ENCODE assay signal across 8 cellular contexts in genomic region chr11:63919267-63920125, GRCh38. TPM values are rescaled to one million over a fixed set of nuclear protein-coding genes. Genes with fewer than 3 reads are reported as not detected.
DNase-seq lines count a peak whose midpoint lies in the region; ATAC-seq and TF ChIP-seq lines count a peak whose summit lies in the region.

No MANE protein-coding gene starts in this region.

- H4K20me1 ChIP-seq in SK-N-SH (ENCODE audit: insufficient read depth) = no peaks in the 10 kb centered on the region

- no peak overlapping the region for H3K9ac ChIP-seq in SK-N-SH
- peak overlapping the region; percentile 93 for H3K9ac ChIP-seq in mesendoderm (ENCODE audit: low read length)

- H3K27ac ChIP-seq in SK-N-SH (ENCODE audit: low read depth in 2 of 2, low read length in 1 of 2) (peak overlapping the region in 1 of 2 experiments; percentile 98; a peak in 2 of 4 replicates), mesendoderm (ENCODE audit: low read depth, low read length) (peak overlapping the region; percentile 100), uterus (peak overlapping the region; percentile 76 to 85)

- POLR2A ChIA-PET in SK-N-SH (lab: Yijun Ruan, JAX) = no interaction called here

- CTCF ChIA-PET in SK-N-SH (lab: Yijun Ruan, JAX) = interaction anchor here (0.9 to 1.5 kb wide), 8 partner anchors 12 to 230 kb away, joined by 3 to 4 read pairs (median 3); partner anchors contain the start of gene NAA40

- no peak for TF ChIP-seq POLR2A in uterus (IDR thresholded peaks at IDR 0.05)

- intact Hi-C loops in uterus (cut with DNase I; ENCODE audit: low total_unique reads) = no loop called here

- no peaks in the 10 kb centered on the region for H3K9me2 ChIP-seq in SK-N-SH

- no peaks in the 10 kb centered on the region for H3K36me3 ChIP-seq in SK-N-SH (replicated peaks in 1 of 2; ENCODE audit: control insufficient read depth in 1 of 2, insufficient read depth in 2 of 2, low read length in 1 of 2)
- H3K36me3 ChIP-seq in mesendoderm (ENCODE audit: control insufficient read depth, insufficient read depth, low read length) = no peaks in the 10 kb centered on the region
- no peaks in the 10 kb centered on the region for H3K36me3 ChIP-seq in uterus

- H3K4me1 ChIP-seq in SK-N-SH (ENCODE audit: control insufficient read depth in 1 of 2, insufficient read depth in 2 of 2, low read depth in 1 of 2, low read length in 1 of 2) (peaks cover 4 to 43% of the 10 kb centered on the region in 2 experiments; a peak in 3 of 4 replicates), mesendoderm (ENCODE audit: control insufficient read depth, low read depth, low read length) (peaks cover 17% of the 10 kb centered on the region), uterus (peaks cover 0 to 34% of the 10 kb centered on the region in 2 donors)

- no peak overlapping the region for H3K4me2 ChIP-seq in SK-N-SH
- peak overlapping the region; percentile 4 for H3K4me2 ChIP-seq in mesendoderm (ENCODE audit: low read length)

- H3K9me3 ChIP-seq in SK-N-SH (no peaks in the 10 kb centered on the region), uterus (no peaks in the 10 kb centered on the region)

- H3K27me3 ChIP-seq in SK-N-SH (ENCODE audit: insufficient read depth) = no peaks in the 10 kb centered on the region
- H3K27me3 ChIP-seq in mesendoderm (ENCODE audit: insufficient read depth, low read length, poor library complexity) = no peaks in the 10 kb centered on the region
- no peaks in the 10 kb centered on the region for H3K27me3 ChIP-seq in uterus

- no peak overlapping the region for H2AFZ ChIP-seq in SK-N-SH (ENCODE audit: low read depth)

- in situ Hi-C loops in GM13977 (cut with MboI; ENCODE audit: low pct_unique_long_range_greater_than_20kb, low sequenced_read_pairs, unreplicated experiment) = no loop called here

- TF ChIP-seq EP300 in SK-N-SH (IDR thresholded peaks at IDR 0.05; ENCODE audit: borderline replicate concordance in 1 of 2, low read depth in 1 of 2, low read length in 1 of 2) = no peak

- peak overlapping the region; percentile 99 for H3K56ac ChIP-seq in mesendoderm (ENCODE audit: low read length)

- H3K79me1 ChIP-seq in mesendoderm (ENCODE audit: low read length) = peaks cover 11% of the 10 kb centered on the region

- H3K79me2 ChIP-seq in SK-N-SH (ENCODE audit: insufficient read depth) (no peaks in the 10 kb centered on the region), mesendoderm (ENCODE audit: control insufficient read depth, insufficient read depth, low read length) (peaks cover 19% of the 10 kb centered on the region)

- H3K4me3 ChIP-seq in SK-N-SH (ENCODE audit: low read depth in 2 of 2, low read length in 1 of 2) = no peak overlapping the region
- H3K4me3 ChIP-seq in mesendoderm (ENCODE audit: low read length) = no peak overlapping the region
- H3K4me3 ChIP-seq in uterus = peak overlapping the region in 1 of 2 donors; percentile 20

- WGBS in SK-N-SH (ENCODE audit: low lambda C conversion rate) = 77% methylated on average over 26 of the region's 41 CpGs
- no CpG with 5 or more reads among the region's 41 CpGs for WGBS in mesendoderm (ENCODE audit: extremely low coverage, insufficient coverage, low lambda C conversion rate)

- DNase-seq in SK-N-SH (peak; percentile 55), cerebellar cortex (ENCODE audit: low spot score) (peak; percentile 82), mesendoderm (peak; percentile 95), uterus (peak in 1 of 2 donors; percentile 53), kidney glomerular epithelial cell (lab: John Stamatoyannopoulos, UW) (no peak), GM13977 (ENCODE audit: low spot score) (no peak), cortex of kidney (lab: John Stamatoyannopoulos, UW) (no peak)

- peak overlapping the region; percentile 96 for H3K4ac ChIP-seq in mesendoderm (ENCODE audit: low read depth, low read length)

- no peaks in the 10 kb centered on the region for H3F3A ChIP-seq in SK-N-SH (replicated peaks; ENCODE audit: insufficient read depth)

- H2BK15ac ChIP-seq in mesendoderm (replicated peaks; ENCODE audit: low read depth) = no peak overlapping the region

- peak overlapping the region; percentile 3 for H2BK5ac ChIP-seq in mesendoderm (ENCODE audit: low read length)

- peak overlapping the region; percentile 61 for H3K23ac ChIP-seq in mesendoderm (ENCODE audit: low read length)

- H4K5ac ChIP-seq in mesendoderm (ENCODE audit: low read length) = no peak overlapping the region

- no peak for ATAC-seq in SK-N-SH treated with all-trans-retinoic acid at 6 μM for 48 hours

- H2AK5ac ChIP-seq in mesendoderm (ENCODE audit: low read length) = peak overlapping the region; percentile 13

- H3K18ac ChIP-seq in mesendoderm (ENCODE audit: low read length) = peak overlapping the region; percentile 97

- H2BK120ac ChIP-seq in mesendoderm (ENCODE audit: low read depth, low read length) = peak overlapping the region; percentile 88

- no peak for TF ChIP-seq RAD21 in SK-N-SH (IDR thresholded peaks at IDR 0.05; ENCODE audit: low read length)

- no peak for TF ChIP-seq CTCF in SK-N-SH (IDR thresholded peaks at IDR 0.05)
- TF ChIP-seq CTCF in uterus (IDR thresholded peaks at IDR 0.05) = no peak
- TF ChIP-seq CTCF in GM13977 (IDR thresholded peaks at IDR 0.05; ENCODE audit: extremely low read depth, insufficient read depth, missing control alignments) = no peak

- H4K8ac ChIP-seq in mesendoderm (ENCODE audit: low read depth, low read length) = peak overlapping the region; percentile 44

TF ChIP-seq in SK-N-SH, 30 proteins besides CTCF, POLR2A, EP300 and RAD21 (continues in another document):
- TF ChIP-seq JUND (IDR thresholded peaks at IDR 0.05) (no peak), USF1 (IDR thresholded peaks at IDR 0.05; ENCODE audit: borderline replicate concordance, low read depth) (no peak), FOXM1 (IDR thresholded peaks at IDR 0.05; ENCODE audit: low read depth) (no peak), SIN3A (IDR thresholded peaks at IDR 0.05; ENCODE audit: borderline replicate concordance, low read depth, low read length) (no peak), IRF3 (IDR thresholded peaks at IDR 0.05; ENCODE audit: low read depth, low read length) (no peak), CHD2 (IDR thresholded peaks at IDR 0.05; ENCODE audit: low read length, partially characterized antibody) (no peak)

TF ChIP-seq in SK-N-SH treated with all-trans-retinoic acid at 6 μM for 48 hours, 23 proteins besides CTCF, POLR2A, EP300 and RAD21:
- no peak for TF ChIP-seq TCF4 (CRISPR knock-in tag; IDR thresholded peaks at IDR 0.05; ENCODE audit: borderline replicate concordance)
- no peak for TF ChIP-seq GLIS3 (CRISPR knock-in tag; IDR thresholded peaks at IDR 0.05)
- TF ChIP-seq ZNF8 (CRISPR knock-in tag; IDR thresholded peaks at IDR 0.05) = no peak
- TF ChIP-seq ZC3H10 (CRISPR knock-in tag; IDR thresholded peaks at IDR 0.05) = no peak
- TF ChIP-seq ISL1 (CRISPR knock-in tag; IDR thresholded peaks at IDR 0.05) = no peak
- no peak for TF ChIP-seq CSDC2 (CRISPR knock-in tag; IDR thresholded peaks at IDR 0.05)
- no peak for TF ChIP-seq PPARA (CRISPR knock-in tag; IDR thresholded peaks at IDR 0.05; ENCODE audit: borderline replicate concordance)
- TF ChIP-seq ESRRG (CRISPR knock-in tag; IDR thresholded peaks at IDR 0.05) = no peak

RNA-seq across cellular contexts. Expression of gene RCOR2, which starts 2.5 kb away (rescaled TPM):
- 1.1 and 1.4 TPM in 2 replicates for polyA plus RNA-seq in SK-N-SH (2012; rRNA removed)
- polyA plus RNA-seq in SK-N-SH (2012; cell fraction: cytosol; rRNA removed) = 0.85 and 1.4 TPM in 2 replicates
- polyA plus RNA-seq in SK-N-SH (2012; cell fraction: nucleus; rRNA removed) = 1.8 and 2.6 TPM in 2 replicates
- polyA plus RNA-seq in mesendoderm (2013, experiment 1 of 2) = 35.7 TPM
- 36.5 TPM for polyA plus RNA-seq in mesendoderm (2013, experiment 2 of 2)
- total RNA-seq in uterus = 10 to 100 TPM in 1 of 4 donors, 1 to 10 TPM in 1, not detected in 2; 5.8 to 11.8 TPM

RNA-seq across cellular contexts. Expression of gene NAA40, which starts 19.3 kb away (rescaled TPM):
- 33.0 and 36.3 TPM in 2 replicates for polyA plus RNA-seq in SK-N-SH (2012; rRNA removed)
- 21.4 and 26.3 TPM in 2 replicates for polyA plus RNA-seq in SK-N-SH (2012; cell fraction: cytosol; rRNA removed)
- 137 and 147 TPM in 2 replicates for polyA plus RNA-seq in SK-N-SH (2012; cell fraction: nucleus; rRNA removed)
- polyA plus RNA-seq in mesendoderm (2013, experiment 1 of 2) = 20.3 TPM
- polyA plus RNA-seq in mesendoderm (2013, experiment 2 of 2) = 19.6 TPM
- 10 to 100 TPM in 2 of 4 donors, 1 to 10 TPM in 2; 2.1 to 17.8 (median 9.2) TPM for total RNA-seq in uterus

RNA-seq across cellular contexts. Expression of gene COX8A, which starts 54.9 kb away (rescaled TPM):
- 597 and 824 TPM in 2 replicates for polyA plus RNA-seq in SK-N-SH (2012; rRNA removed)
- polyA plus RNA-seq in SK-N-SH (2012; cell fraction: cytosol; rRNA removed) = 313 and 507 TPM in 2 replicates
- 180 and 321 TPM in 2 replicates for polyA plus RNA-seq in SK-N-SH (2012; cell fraction: nucleus; rRNA removed)
- polyA plus RNA-seq in mesendoderm (2013, experiment 1 of 2) = 485 TPM
- 460 TPM for polyA plus RNA-seq in mesendoderm (2013, experiment 2 of 2)
- total RNA-seq in uterus = 100 to 1,000 TPM in 3 of 4 donors, 10 to 100 TPM in 1; 41.0 to 359 (median 139) TPM

Comparison
In these comparisons a context has a peak if more than half of its experiments do, and no peak if none do; other contexts are left out.
1. DNase-seq: peak in SK-N-SH (single experiment), cerebellar cortex (single experiment) and mesendoderm (single experiment); none in kidney glomerular epithelial cell (single experiment), GM13977 (single experiment) and cortex of kidney (single experiment).